ENCODE assay signal across 8 cellular contexts in genomic region chr12:109093022-109093918, GRCh38. TPM values are rescaled to one million over a fixed set of nuclear protein-coding genes. Genes with fewer than 3 reads are reported as not detected.
DNase-seq lines count a peak whose midpoint lies in the region; ATAC-seq and TF ChIP-seq lines count a peak whose summit lies in the region.

TSS of gene ALKBH2 (minus strand) at chr12:109093472. CDS start at chr12:109092786, 686 bp downstream.

- peaks cover 1% of the 10 kb centered on the region; the same call in 1 of the 2 replicates for H3K36me3 ChIP-seq in Caco-2 (ENCODE audit: control insufficient read depth, insufficient read depth, low read length)
- no peaks in the 10 kb centered on the region for H3K36me3 ChIP-seq in endocrine pancreas (ENCODE audit: control insufficient read depth, insufficient read depth, low read length)
- H3K36me3 ChIP-seq in mesodermal cell (ENCODE audit: control insufficient read depth, insufficient read depth, low read length): peaks cover 5% of the 10 kb centered on the region

- TF ChIP-seq CTCF in Caco-2 (IDR thresholded peaks at IDR 0.05; ENCODE audit: insufficient read depth in 1 of 2, low read depth in 1 of 2, low read length in 1 of 2, severe bottlenecking in 1 of 2, unreplicated experiment in 1 of 2): peak; percentile 94 to 95

- peaks cover 8% of the 10 kb centered on the region for H3K4me1 Mint-ChIP-seq in Caco-2 (ENCODE audit: low read depth, unreplicated experiment)
- H3K4me1 Mint-ChIP-seq in activated CD8-positive, alpha-beta memory T cell treated with anti-CD3 and anti-CD28 coated beads, Interleukin-2, amount 10 ng/mL, durations not matched to agents 7 days and 5 days: peaks cover 43% of the 10 kb centered on the region

- peaks cover 60% of the 10 kb centered on the region for H3K36me3 Mint-ChIP-seq in Caco-2 (ENCODE audit: insufficient read depth, unreplicated experiment)
- H3K36me3 Mint-ChIP-seq in activated CD8-positive, alpha-beta memory T cell treated with anti-CD3 and anti-CD28 coated beads, Interleukin-2, amount 10 ng/mL, durations not matched to agents 7 days and 5 days: peaks cover 2% of the 10 kb centered on the region

- peak within 1 kb of the TSS; percentile 47 for H3K9ac ChIP-seq in endocrine pancreas (ENCODE audit: control insufficient read depth, insufficient read depth, low read length)

- no peaks in the 10 kb centered on the region for H3K9me3 ChIP-seq in Caco-2
- no peaks in the 10 kb centered on the region for H3K9me3 ChIP-seq in endocrine pancreas (ENCODE audit: control insufficient read depth, low read length)
- H3K9me3 ChIP-seq in mesodermal cell (ENCODE audit: control insufficient read depth, low read length): no peaks in the 10 kb centered on the region

- CTCF ChIA-PET in Caco-2 (lab: Charles Lee): interaction anchor here (0.5 to 1.5 kb wide), 8 partner anchors 19 to 325 kb away, joined by 3 to 5 read pairs (median 3); no protein-coding TSS in a partner anchor
- CTCF ChIA-PET in activated CD8-positive, alpha-beta memory T cell treated with anti-CD3 and anti-CD28 coated beads, Interleukin-2, amount 10 ng/mL, durations not matched to agents 7 days and 5 days (lab: Charles Lee): interaction anchor here (0.6 to 3.4 kb wide), 33 partner anchors 8 to 533 kb away, joined by 3 to 16 read pairs (median 4); partner anchors contain the start of genes ISCU, SART3, SSH1 and USP30

- H3K4me3 ChIP-seq in Caco-2 (ENCODE audit: low read depth, low read length) (peak within 1 kb of the TSS; percentile 49), endocrine pancreas (ENCODE audit: control insufficient read depth, insufficient read depth, low read length) (peak within 1 kb of the TSS; percentile 65), mesodermal cell (ENCODE audit: extremely low read depth, insufficient read depth, low read length, poor library complexity, severe bottlenecking) (peak within 1 kb of the TSS; percentile 25)

- DNase-seq in Caco-2: peak; percentile 93 to 94
- DNase-seq in HUDEP-2 (lab: John Stamatoyannopoulos, UW; ENCODE audit: unreplicated experiment in 76 of 76): peak in 74 of 76 experiments; percentile 13 to 94 (median 85)
- peak; percentile 84 for DNase-seq in NOMO-1 treated with dmso at 0.1 percent for 144 hours (lab: John Stamatoyannopoulos, UW; ENCODE audit: unreplicated experiment)
- peak; percentile 95 for DNase-seq in activated CD8-positive, alpha-beta memory T cell treated with anti-CD3 and anti-CD28 coated beads, Interleukin-2, amount 10 ng/mL, durations not matched to agents 7 days and 5 days
- peak; percentile 89 to 91 for DNase-seq in stimulated activated CD8-positive, alpha-beta memory T cell treated with anti-CD3 and anti-CD28 coated beads, Interleukin-15, amount 100 ng/mL, for 4 hours (ENCODE audit: low read depth in 2 of 2)

- H3K27ac ChIP-seq in mesodermal cell (ENCODE audit: low read depth, low read length, severe bottlenecking): no peak within 1 kb of the TSS

- no peaks in the 10 kb centered on the region for H3K27me3 Mint-ChIP-seq in Caco-2 (ENCODE audit: insufficient read depth, unreplicated experiment)
- H3K27me3 Mint-ChIP-seq in activated CD8-positive, alpha-beta memory T cell treated with anti-CD3 and anti-CD28 coated beads, Interleukin-2, amount 10 ng/mL, durations not matched to agents 7 days and 5 days: no peaks in the 10 kb centered on the region

- ATAC-seq in GM21360 (IDR thresholded peaks at IDR 0.05; ENCODE audit: unreplicated experiment): peak; percentile 68
- ATAC-seq in activated CD8-positive, alpha-beta memory T cell treated with anti-CD3 and anti-CD28 coated beads, Interleukin-2, amount 10 ng/mL, durations not matched to agents 7 days and 5 days: peak; percentile 73

- intact Hi-C loops in Caco-2 (cut with micrococcal nuclease; ENCODE audit: unreplicated experiment): loop anchor here (1.0 to 5.0 kb wide), 4 partner anchors 40 to 324 kb away; partner anchors contain the start of gene USP30

- no peaks in the 10 kb centered on the region for H3K9me3 Mint-ChIP-seq in Caco-2 (ENCODE audit: unreplicated experiment)
- H3K9me3 Mint-ChIP-seq in activated CD8-positive, alpha-beta memory T cell treated with anti-CD3 and anti-CD28 coated beads, Interleukin-2, amount 10 ng/mL, durations not matched to agents 7 days and 5 days (ENCODE audit: low read depth): no peaks in the 10 kb centered on the region

- peak within 1 kb of the TSS; percentile 77 for H3K4me3 Mint-ChIP-seq in Caco-2 (ENCODE audit: unreplicated experiment)
- peak within 1 kb of the TSS; percentile 78 for H3K4me3 Mint-ChIP-seq in activated CD8-positive, alpha-beta memory T cell treated with anti-CD3 and anti-CD28 coated beads, Interleukin-2, amount 10 ng/mL, durations not matched to agents 7 days and 5 days

- TSS peak; percentile 83 for BruUV-seq in Caco-2 (replicated peaks; lab: Mats Ljungman, UMichigan)

- H3K4me1 ChIP-seq in Caco-2 (no peaks in the 10 kb centered on the region; the same call in 1 of the 2 replicates), endocrine pancreas (ENCODE audit: control insufficient read depth, insufficient read depth, low read length) (peaks cover 5% of the 10 kb centered on the region), mesodermal cell (ENCODE audit: control insufficient read depth, insufficient read depth, low read length, poor library complexity, severe bottlenecking) (peaks cover 6% of the 10 kb centered on the region)

- peak within 1 kb of the TSS; percentile 81 for H3K27ac Mint-ChIP-seq in Caco-2 (ENCODE audit: unreplicated experiment)
- peak within 1 kb of the TSS; percentile 88 for H3K27ac Mint-ChIP-seq in activated CD8-positive, alpha-beta memory T cell treated with anti-CD3 and anti-CD28 coated beads, Interleukin-2, amount 10 ng/mL, durations not matched to agents 7 days and 5 days

- H3K27me3 ChIP-seq in Caco-2 (replicated peaks; ENCODE audit: control insufficient read depth, insufficient read depth, low read length) (no peaks in the 10 kb centered on the region), endocrine pancreas (ENCODE audit: control insufficient read depth, insufficient read depth, low read length) (no peaks in the 10 kb centered on the region)

- WGBS in mesodermal cell (ENCODE audit: insufficient coverage in 2 of 2), 2 experiments: 20 to 21% methylated on average over 38 to 42 of the region's 45 CpGs

- POLR2A ChIA-PET in Caco-2 (lab: Charles Lee): no interaction called here

RNA-seq across cellular contexts. Expression of gene ALKBH2, which starts in this region (rescaled TPM):
- total RNA-seq in Caco-2 (2022): 38.3 and 41.4 TPM in 2 replicates
- total RNA-seq in activated CD8-positive, alpha-beta memory T cell treated with anti-CD3 and anti-CD28 coated beads, Interleukin-2, amount 10 ng/mL, durations not matched to agents 7 days and 5 days: 10 to 100 TPM; 14.0 to 17.2 TPM
- 10.4 TPM for polyA plus RNA-seq in mesodermal cell (2013, experiment 1 of 2)
- 11.2 TPM for polyA plus RNA-seq in mesodermal cell (2013, experiment 2 of 2)
